In genomic region chr16:31033709-31034492, GRCh38 we compare ENCODE assay signal across 1 cellular context.
TF ChIP-seq lines count a peak whose summit lies in the region.

No MANE protein-coding gene starts in this region.

TF ChIP-seq in HepG2, 621 proteins besides CTCF, POLR2A, EP300 and RAD21 (continued from another document and continues in another):
- TF ChIP-seq, protein P1, sequence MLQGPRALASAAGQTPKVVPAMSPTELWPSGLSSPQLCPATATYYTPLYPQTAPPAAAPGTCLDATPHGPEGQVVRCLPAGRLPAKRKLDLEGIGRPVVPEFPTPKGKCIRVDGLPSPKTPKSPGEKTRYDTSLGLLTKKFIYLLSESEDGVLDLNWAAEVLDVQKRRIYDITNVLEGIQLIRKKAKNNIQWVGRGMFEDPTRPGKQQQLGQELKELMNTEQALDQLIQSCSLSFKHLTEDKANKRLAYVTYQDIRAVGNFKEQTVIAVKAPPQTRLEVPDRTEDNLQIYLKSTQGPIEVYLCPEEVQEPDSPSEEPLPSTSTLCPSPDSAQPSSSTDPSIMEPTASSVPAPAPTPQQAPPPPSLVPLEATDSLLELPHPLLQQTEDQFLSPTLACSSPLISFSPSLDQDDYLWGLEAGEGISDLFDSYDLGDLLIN (CRISPR knock-in tag; IDR thresholded peaks at IDR 0.05; ENCODE audit: borderline replicate concordance): 0 out of 2 replicates have a peak, but pooled peaks have one; percentile 34
- no peak for TF ChIP-seq ATAD3A (CRISPR knock-in tag; IDR thresholded peaks at IDR 0.05)
- no peak for TF ChIP-seq RBM22 (optimal IDR thresholded peaks at IDR 0.05; ENCODE audit: low read length)
- peak; percentile 14; the same call in 1 of the 2 replicates for TF ChIP-seq ZNF607 (CRISPR knock-in tag; IDR thresholded peaks at IDR 0.05; ENCODE audit: borderline replicate concordance)
- TF ChIP-seq SALL2 (CRISPR knock-in tag; IDR thresholded peaks at IDR 0.05): peak; percentile 92
- peak; percentile 82 for TF ChIP-seq MNT (IDR thresholded peaks at IDR 0.05)
- TF ChIP-seq ZHX2 (IDR thresholded peaks at IDR 0.05; ENCODE audit: low read depth): no peak
- no peak for TF ChIP-seq ZHX2 (CRISPR knock-in tag; IDR thresholded peaks at IDR 0.05; ENCODE audit: borderline replicate concordance)
- TF ChIP-seq GABPA (IDR thresholded peaks at IDR 0.05; ENCODE audit: low read depth, low read length): peak; percentile 57
- peak; percentile 86 for TF ChIP-seq GABPA (CRISPR knock-in tag; IDR thresholded peaks at IDR 0.05; ENCODE audit: low read depth)
- TF ChIP-seq ZNF598 (CRISPR knock-in tag; IDR thresholded peaks at IDR 0.05; ENCODE audit: borderline replicate concordance): peak; percentile 89; the same call in 1 of the 2 replicates
- TF ChIP-seq ZSCAN31 (CRISPR knock-in tag; IDR thresholded peaks at IDR 0.05; ENCODE audit: low read depth): peak; percentile 88
- TF ChIP-seq NRL (CRISPR knock-in tag; IDR thresholded peaks at IDR 0.05; ENCODE audit: borderline replicate concordance): peak; percentile 85
- no peak for TF ChIP-seq ZNF674 (CRISPR knock-in tag; IDR thresholded peaks at IDR 0.05; ENCODE audit: low read depth)
- peak; percentile 73; the same call in 1 of the 2 replicates for TF ChIP-seq CREM (IDR thresholded peaks at IDR 0.05)
- TF ChIP-seq CREM (CRISPR knock-in tag; IDR thresholded peaks at IDR 0.05): no peak
- TF ChIP-seq ZFP82 (CRISPR knock-in tag; IDR thresholded peaks at IDR 0.05; ENCODE audit: borderline replicate concordance): 0 out of 2 replicates have a peak, but pooled peaks have one; percentile 84
- peak; percentile 62; the same call in 1 of the 2 replicates for TF ChIP-seq ZNF839 (CRISPR knock-in tag; IDR thresholded peaks at IDR 0.05; ENCODE audit: borderline replicate concordance)
- 0 out of 2 replicates have a peak, but pooled peaks have one; percentile 60 for TF ChIP-seq ZNF451 (CRISPR knock-in tag; IDR thresholded peaks at IDR 0.05)
- TF ChIP-seq ZNF616 (CRISPR knock-in tag; IDR thresholded peaks at IDR 0.05; ENCODE audit: low read depth): no peak
- TF ChIP-seq KDM3A (CRISPR knock-in tag; IDR thresholded peaks at IDR 0.05; ENCODE audit: low read depth): peak; percentile 51; the same call in 1 of the 2 replicates
- TF ChIP-seq ZNF343 (CRISPR knock-in tag; IDR thresholded peaks at IDR 0.05): no peak
- TF ChIP-seq HIVEP1 (CRISPR knock-in tag; IDR thresholded peaks at IDR 0.05): peak; percentile 42
- TF ChIP-seq ZFP36L2 (CRISPR knock-in tag; IDR thresholded peaks at IDR 0.05): no peak
- TF ChIP-seq ZNF362 (CRISPR knock-in tag; IDR thresholded peaks at IDR 0.05; ENCODE audit: borderline replicate concordance): no peak
- 0 out of 2 replicates have a peak, but pooled peaks have one; percentile 18 for TF ChIP-seq ZNF431 (CRISPR knock-in tag; IDR thresholded peaks at IDR 0.05; ENCODE audit: borderline replicate concordance, low read depth)
- peak; percentile 67; the same call in 1 of the 2 replicates for TF ChIP-seq ZNF446 (CRISPR knock-in tag; IDR thresholded peaks at IDR 0.05)
- TF ChIP-seq ZNF432 (CRISPR knock-in tag; IDR thresholded peaks at IDR 0.05; ENCODE audit: borderline replicate concordance): no peak
- TF ChIP-seq, protein P2, sequence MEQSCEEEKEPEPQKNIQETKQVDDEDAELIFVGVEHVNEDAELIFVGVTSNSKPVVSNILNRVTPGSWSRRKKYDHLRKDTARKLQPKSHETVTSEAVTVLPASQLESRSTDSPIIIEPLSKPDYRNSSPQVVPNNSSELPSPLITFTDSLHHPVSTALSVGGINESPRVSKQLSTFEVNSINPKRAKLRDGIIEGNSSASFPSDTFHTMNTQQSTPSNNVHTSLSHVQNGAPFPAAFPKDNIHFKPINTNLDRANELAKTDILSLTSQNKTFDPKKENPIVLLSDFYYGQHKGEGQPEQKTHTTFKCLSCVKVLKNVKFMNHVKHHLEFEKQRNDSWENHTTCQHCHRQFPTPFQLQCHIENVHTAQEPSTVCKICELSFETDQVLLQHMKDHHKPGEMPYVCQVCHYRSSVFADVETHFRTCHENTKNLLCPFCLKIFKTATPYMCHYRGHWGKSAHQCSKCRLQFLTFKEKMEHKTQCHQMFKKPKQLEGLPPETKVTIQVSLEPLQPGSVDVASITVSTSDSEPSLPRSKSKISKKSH (CRISPR knock-in tag; IDR thresholded peaks at IDR 0.05; ENCODE audit: borderline replicate concordance): no peak; the same call in 1 of the 2 replicates
- TF ChIP-seq ZNF850 (CRISPR knock-in tag; conservative IDR thresholded peaks at IDR 0.05): no peak
- TF ChIP-seq KLF11 (CRISPR knock-in tag; IDR thresholded peaks at IDR 0.05): peak; percentile 20
- TF ChIP-seq YEATS4 (CRISPR knock-in tag; IDR thresholded peaks at IDR 0.05; ENCODE audit: borderline replicate concordance): peak; percentile 75; the same call in 1 of the 2 replicates
- no peak for TF ChIP-seq DMAP1 (CRISPR knock-in tag; IDR thresholded peaks at IDR 0.05)
- TF ChIP-seq NFE2 (CRISPR knock-in tag; IDR thresholded peaks at IDR 0.05): no peak
- TF ChIP-seq GLI4 (CRISPR knock-in tag; IDR thresholded peaks at IDR 0.05; ENCODE audit: borderline replicate concordance): no peak
- no peak for TF ChIP-seq SP1 (IDR thresholded peaks at IDR 0.05)
- TF ChIP-seq SP1 (CRISPR knock-in tag; IDR thresholded peaks at IDR 0.05): peak; percentile 83
- no peak for TF ChIP-seq CENPT (CRISPR knock-in tag; IDR thresholded peaks at IDR 0.05; ENCODE audit: low read depth)
- TF ChIP-seq CENPX (CRISPR knock-in tag; IDR thresholded peaks at IDR 0.05): no peak
- TF ChIP-seq ZNF75D (CRISPR knock-in tag; IDR thresholded peaks at IDR 0.05; ENCODE audit: borderline replicate concordance): no peak
- peak; percentile 71 for TF ChIP-seq MED1 (CRISPR knock-in tag; IDR thresholded peaks at IDR 0.05)
- no peak for TF ChIP-seq SMYD3 (CRISPR knock-in tag; IDR thresholded peaks at IDR 0.05)
- 0 out of 2 replicates have a peak, but pooled peaks have one; percentile 40 for TF ChIP-seq ZSCAN20 (CRISPR knock-in tag; IDR thresholded peaks at IDR 0.05; ENCODE audit: borderline replicate concordance)
- peak; percentile 83 for TF ChIP-seq KLF9 (CRISPR knock-in tag; IDR thresholded peaks at IDR 0.05; ENCODE audit: low read depth)
- no peak for TF ChIP-seq ZNF761 (CRISPR knock-in tag; conservative IDR thresholded peaks at IDR 0.05)
- TF ChIP-seq ZNF24 (IDR thresholded peaks at IDR 0.05): no peak
- TF ChIP-seq BCL6 (CRISPR knock-in tag; IDR thresholded peaks at IDR 0.05): no peak
- TF ChIP-seq PHF20 (CRISPR knock-in tag; IDR thresholded peaks at IDR 0.05): 0 out of 2 replicates have a peak, but pooled peaks have one; percentile 36
- TF ChIP-seq, protein P3, sequence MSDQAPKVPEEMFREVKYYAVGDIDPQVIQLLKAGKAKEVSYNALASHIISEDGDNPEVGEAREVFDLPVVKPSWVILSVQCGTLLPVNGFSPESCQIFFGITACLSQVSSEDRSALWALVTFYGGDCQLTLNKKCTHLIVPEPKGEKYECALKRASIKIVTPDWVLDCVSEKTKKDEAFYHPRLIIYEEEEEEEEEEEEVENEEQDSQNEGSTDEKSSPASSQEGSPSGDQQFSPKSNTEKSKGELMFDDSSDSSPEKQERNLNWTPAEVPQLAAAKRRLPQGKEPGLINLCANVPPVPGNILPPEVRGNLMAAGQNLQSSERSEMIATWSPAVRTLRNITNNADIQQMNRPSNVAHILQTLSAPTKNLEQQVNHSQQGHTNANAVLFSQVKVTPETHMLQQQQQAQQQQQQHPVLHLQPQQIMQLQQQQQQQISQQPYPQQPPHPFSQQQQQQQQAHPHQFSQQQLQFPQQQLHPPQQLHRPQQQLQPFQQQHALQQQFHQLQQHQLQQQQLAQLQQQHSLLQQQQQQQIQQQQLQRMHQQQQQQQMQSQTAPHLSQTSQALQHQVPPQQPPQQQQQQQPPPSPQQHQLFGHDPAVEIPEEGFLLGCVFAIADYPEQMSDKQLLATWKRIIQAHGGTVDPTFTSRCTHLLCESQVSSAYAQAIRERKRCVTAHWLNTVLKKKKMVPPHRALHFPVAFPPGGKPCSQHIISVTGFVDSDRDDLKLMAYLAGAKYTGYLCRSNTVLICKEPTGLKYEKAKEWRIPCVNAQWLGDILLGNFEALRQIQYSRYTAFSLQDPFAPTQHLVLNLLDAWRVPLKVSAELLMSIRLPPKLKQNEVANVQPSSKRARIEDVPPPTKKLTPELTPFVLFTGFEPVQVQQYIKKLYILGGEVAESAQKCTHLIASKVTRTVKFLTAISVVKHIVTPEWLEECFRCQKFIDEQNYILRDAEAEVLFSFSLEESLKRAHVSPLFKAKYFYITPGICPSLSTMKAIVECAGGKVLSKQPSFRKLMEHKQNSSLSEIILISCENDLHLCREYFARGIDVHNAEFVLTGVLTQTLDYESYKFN (CRISPR knock-in tag; conservative IDR thresholded peaks at IDR 0.05): peak; percentile 56
- TF ChIP-seq NR0B2 (CRISPR knock-in tag; IDR thresholded peaks at IDR 0.05): peak; percentile 58; the same call in 1 of the 2 replicates
- TF ChIP-seq ZBTB38 (CRISPR knock-in tag; IDR thresholded peaks at IDR 0.05): no peak
- TF ChIP-seq GATAD2A (CRISPR knock-in tag; IDR thresholded peaks at IDR 0.05): peak; percentile 23; the same call in 1 of the 2 replicates
- TF ChIP-seq HNRNPUL1 (IDR thresholded peaks at IDR 0.05; ENCODE audit: low read depth, low read length): no peak
- TF ChIP-seq ZNF367 (CRISPR knock-in tag; IDR thresholded peaks at IDR 0.05; ENCODE audit: borderline replicate concordance): no peak
- no peak for TF ChIP-seq ZBTB20 (CRISPR knock-in tag; IDR thresholded peaks at IDR 0.05; ENCODE audit: borderline replicate concordance, low read depth)
- peak; percentile 77 for TF ChIP-seq AGO2 (optimal IDR thresholded peaks at IDR 0.05; ENCODE audit: low read depth, low read length)
- TF ChIP-seq SKI (IDR thresholded peaks at IDR 0.05; ENCODE audit: partially characterized antibody): no peak
- TF ChIP-seq IRF2 (CRISPR knock-in tag; IDR thresholded peaks at IDR 0.05): peak; percentile 89
- TF ChIP-seq HES4 (CRISPR knock-in tag; IDR thresholded peaks at IDR 0.05; ENCODE audit: borderline replicate concordance): 0 out of 2 replicates have a peak, but pooled peaks have one; percentile 70
- TF ChIP-seq ZNF644 (CRISPR knock-in tag; IDR thresholded peaks at IDR 0.05; ENCODE audit: low read depth): 0 out of 2 replicates have a peak, but pooled peaks have one; percentile 24
